In the genomic region with DNA sequence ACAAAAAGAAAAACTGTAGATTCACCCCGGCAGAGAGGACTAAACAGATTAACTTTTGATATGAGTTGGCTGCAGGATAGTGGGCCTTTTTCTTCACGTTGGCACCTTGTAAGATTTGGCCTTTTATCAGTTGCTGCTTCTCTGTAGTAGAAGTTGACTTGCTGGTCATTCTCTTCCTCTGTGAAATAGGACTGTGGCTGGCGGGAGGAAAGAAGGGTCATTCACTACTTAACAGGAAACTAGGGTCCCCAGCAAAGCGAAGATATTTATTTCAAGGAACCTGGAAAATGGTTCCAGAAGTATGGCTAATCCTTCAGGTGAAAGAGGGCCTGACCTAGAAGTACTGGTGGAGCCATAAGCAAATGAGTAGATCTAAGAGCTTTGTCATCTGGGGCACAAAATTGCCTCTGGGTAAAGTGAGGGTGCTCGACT, we compare ENCODE assay signal across 1 cellular context.
TF ChIP-seq lines count a peak whose summit lies in the region.

No MANE protein-coding gene starts in this region.

TF ChIP-seq in GM23338, 12 proteins besides CTCF, POLR2A, EP300 and RAD21 (continued from another document):
- TF ChIP-seq, protein P1, sequence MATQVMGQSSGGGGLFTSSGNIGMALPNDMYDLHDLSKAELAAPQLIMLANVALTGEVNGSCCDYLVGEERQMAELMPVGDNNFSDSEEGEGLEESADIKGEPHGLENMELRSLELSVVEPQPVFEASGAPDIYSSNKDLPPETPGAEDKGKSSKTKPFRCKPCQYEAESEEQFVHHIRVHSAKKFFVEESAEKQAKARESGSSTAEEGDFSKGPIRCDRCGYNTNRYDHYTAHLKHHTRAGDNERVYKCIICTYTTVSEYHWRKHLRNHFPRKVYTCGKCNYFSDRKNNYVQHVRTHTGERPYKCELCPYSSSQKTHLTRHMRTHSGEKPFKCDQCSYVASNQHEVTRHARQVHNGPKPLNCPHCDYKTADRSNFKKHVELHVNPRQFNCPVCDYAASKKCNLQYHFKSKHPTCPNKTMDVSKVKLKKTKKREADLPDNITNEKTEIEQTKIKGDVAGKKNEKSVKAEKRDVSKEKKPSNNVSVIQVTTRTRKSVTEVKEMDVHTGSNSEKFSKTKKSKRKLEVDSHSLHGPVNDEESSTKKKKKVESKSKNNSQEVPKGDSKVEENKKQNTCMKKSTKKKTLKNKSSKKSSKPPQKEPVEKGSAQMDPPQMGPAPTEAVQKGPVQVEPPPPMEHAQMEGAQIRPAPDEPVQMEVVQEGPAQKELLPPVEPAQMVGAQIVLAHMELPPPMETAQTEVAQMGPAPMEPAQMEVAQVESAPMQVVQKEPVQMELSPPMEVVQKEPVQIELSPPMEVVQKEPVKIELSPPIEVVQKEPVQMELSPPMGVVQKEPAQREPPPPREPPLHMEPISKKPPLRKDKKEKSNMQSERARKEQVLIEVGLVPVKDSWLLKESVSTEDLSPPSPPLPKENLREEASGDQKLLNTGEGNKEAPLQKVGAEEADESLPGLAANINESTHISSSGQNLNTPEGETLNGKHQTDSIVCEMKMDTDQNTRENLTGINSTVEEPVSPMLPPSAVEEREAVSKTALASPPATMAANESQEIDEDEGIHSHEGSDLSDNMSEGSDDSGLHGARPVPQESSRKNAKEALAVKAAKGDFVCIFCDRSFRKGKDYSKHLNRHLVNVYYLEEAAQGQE (IDR thresholded peaks at IDR 0.05; ENCODE audit: unreplicated experiment), result no peak
- no peak for TF ChIP-seq JUNB (IDR thresholded peaks at IDR 0.05; ENCODE audit: unreplicated experiment)
- no peak for TF ChIP-seq ZNF331 (CRISPR knock-in tag; IDR thresholded peaks at IDR 0.05; ENCODE audit: low read depth)
